In genomic region chr1:76075877-76076276, GRCh38 we compare ENCODE assay signal across 8 cellular contexts.
A peak's percentile ranks its signal among the peaks of the same experiment; 100 is the strongest.
DNase-seq lines count a peak whose midpoint lies in the region; ATAC-seq and TF ChIP-seq lines count a peak whose summit lies in the region.

No MANE protein-coding gene starts in this region.

- H3K4me3 ChIP-seq in parathyroid adenoma (ENCODE audit: low read depth, low read length): no peak overlapping the region

- H2AFZ ChIP-seq in parathyroid adenoma: no peak overlapping the region

- H3K27me3 Mint-ChIP-seq in central memory CD8-positive, alpha-beta T cell: no peaks in the 10 kb centered on the region

- TF ChIP-seq CTCF in parathyroid adenoma (IDR thresholded peaks at IDR 0.05): no peak

- peaks cover 6% of the 10 kb centered on the region for H3K36me3 Mint-ChIP-seq in central memory CD8-positive, alpha-beta T cell (ENCODE audit: insufficient read depth)

- H3K79me2 ChIP-seq in parathyroid adenoma: no peaks in the 10 kb centered on the region

- peaks cover 13% of the 10 kb centered on the region for H3K4me1 Mint-ChIP-seq in central memory CD8-positive, alpha-beta T cell

- no peak overlapping the region for H3K27ac Mint-ChIP-seq in central memory CD8-positive, alpha-beta T cell (ENCODE audit: low read depth)

- no peaks in the 10 kb centered on the region for H3K27me3 ChIP-seq in parathyroid adenoma (ENCODE audit: control insufficient read depth, insufficient read depth, low read length)

- H3K9me3 ChIP-seq in parathyroid adenoma (ENCODE audit: control insufficient read depth, low read length): no peaks in the 10 kb centered on the region

- H3K9ac ChIP-seq in parathyroid adenoma: no peak overlapping the region

- peak overlapping the region; percentile 80 for H3K4me3 Mint-ChIP-seq in central memory CD8-positive, alpha-beta T cell

- H3K9me3 Mint-ChIP-seq in central memory CD8-positive, alpha-beta T cell: no peaks in the 10 kb centered on the region

- no peaks in the 10 kb centered on the region for H3K4me1 ChIP-seq in parathyroid adenoma

- peak overlapping the region; percentile 25 for H3K4me2 ChIP-seq in parathyroid adenoma (ENCODE audit: low read length)

- peak overlapping the region; percentile 85 for H3K27ac ChIP-seq in parathyroid adenoma

- no peak for DNase-seq in central memory CD8-positive, alpha-beta T cell (ENCODE audit: low spot score in 2 of 2)
- DNase-seq in NCI-H2029 treated with DMSO at 0.1 percent for 48 hours (lab: John Stamatoyannopoulos, UW) (no peak), NCI-H526 (lab: John Stamatoyannopoulos, UW) (no peak), SHP77 treated with DMSO at 0.1 percent for 48 hours (lab: John Stamatoyannopoulos, UW) (no peak), NCI-H2107 treated with DMSO at 0.1 percent for 48 hours (lab: John Stamatoyannopoulos, UW; ENCODE audit: unreplicated experiment) (no peak)

- ATAC-seq in GM18868 (IDR thresholded peaks at IDR 0.05; ENCODE audit: unreplicated experiment) (peak; percentile 56), HG03565 (IDR thresholded peaks at IDR 0.05; ENCODE audit: unreplicated experiment) (peak; percentile 45)
- no peak for ATAC-seq in central memory CD8-positive, alpha-beta T cell (replicated peaks; ENCODE audit: extremely low read depth, poor library complexity, severe bottlenecking)

- no peaks in the 10 kb centered on the region for H3K36me3 ChIP-seq in parathyroid adenoma (ENCODE audit: control insufficient read depth, insufficient read depth, low read length)
